In genomic region chr17:81056352-81056751, GRCh38 we compare ENCODE assay signal across 12 cellular contexts.
"Had no signal": no experiment of that assay in that cellular context is flagged by ENCODE, and none has a peak within 500 bp of the region (broad histone marks: within the 10 kb centered on the region; RNA-seq: fewer than 3 reads in every experiment).

No MANE protein-coding gene starts in this region.

- H3K27ac Mint-ChIP-seq: activated CD8-positive, alpha-beta T cell treated with anti-CD3 and anti-CD28 coated beads, Interleukin-2, amount 10 ng/mL, durations not matched to agents 7 days and 5 days; activated naive CD4-positive, alpha-beta T cell treated with anti-CD3 and anti-CD28 coated beads for 36 hours; memory B cell had no signal

- H3K27me3 ChIP-seq: colonic mucosa, testis, uterus had no signal

- H3K9me3 Mint-ChIP-seq: activated naive CD4-positive, alpha-beta T cell treated with anti-CD3 and anti-CD28 coated beads for 36 hours; memory B cell; nephron had no signal

- H3K36me3 Mint-ChIP-seq: memory B cell had no signal

- H3K4me1 ChIP-seq: colonic mucosa, uterus had no signal

- H3K4me3 ChIP-seq: colonic mucosa, testis, uterus had no signal

- H3K4me3 Mint-ChIP-seq: activated CD8-positive, alpha-beta T cell treated with anti-CD3 and anti-CD28 coated beads, Interleukin-2, amount 10 ng/mL, durations not matched to agents 7 days and 5 days; activated naive CD4-positive, alpha-beta T cell treated with anti-CD3 and anti-CD28 coated beads for 36 hours; memory B cell had no signal

- H3K36me3 ChIP-seq: colonic mucosa, uterus had no signal

- ATAC-seq: activated CD8-positive, alpha-beta T cell treated with anti-CD3 and anti-CD28 coated beads, Interleukin-2, amount 10 ng/mL, durations not matched to agents 7 days and 5 days; stimulated activated naive CD8-positive, alpha-beta T cell treated with anti-CD3 and anti-CD28 coated beads, Interleukin-15, Interleukin-2, amounts not matched to agents 100 U/mL and 50 U/mL, for 24 hours had no signal

- H3K9me3 ChIP-seq: colonic mucosa, testis, uterus had no signal

- DNase-seq: activated CD4-positive, alpha-beta T cell treated with anti-CD3 and anti-CD28 coated beads for 4 hours; activated CD8-positive, alpha-beta T cell treated with anti-CD3 and anti-CD28 coated beads, Interleukin-2, amount 10 ng/mL, durations not matched to agents 7 days and 5 days; activated naive CD4-positive, alpha-beta T cell treated with anti-CD3 and anti-CD28 coated beads for 36 hours; effector memory CD4-positive, alpha-beta T cell; stimulated activated CD4-positive, alpha-beta T cell treated with anti-CD3 and anti-CD28 coated beads, Interleukin-12 subunit alpha, Interleukin-12 subunit beta, amount 100 ng/mL, for 4 hours; stimulated activated CD8-positive, alpha-beta memory T cell treated with anti-CD3 and anti-CD28 coated beads, Interleukin-4, amount 100 ng/mL, for 48 hours; stimulated activated naive CD8-positive, alpha-beta T cell treated with anti-CD3 and anti-CD28 coated beads, Interleukin-15, Interleukin-2, amounts not matched to agents 100 U/mL and 50 U/mL, for 24 hours; testis had no signal

- H3K4me1 Mint-ChIP-seq: memory B cell had no signal
